In genomic region chr15:28811829-28812228, GRCh38 we compare ENCODE assay signal across 5 cellular contexts. TPM values are rescaled to one million over a fixed set of nuclear protein-coding genes. Genes with fewer than 3 reads are reported as not detected.
"Had no signal": no experiment of that assay in that cellular context is flagged by ENCODE, and none has a peak within 500 bp of the region (broad histone marks: within the 10 kb centered on the region; RNA-seq: fewer than 3 reads in every experiment).

No MANE protein-coding gene starts in this region.

RNA-seq across cellular contexts. Expression of gene GOLGA6L7, which starts 36.6 kb away (rescaled TPM):
- total RNA-seq: GM23338, H1, H9, HT-29 had no signal
- polyA plus RNA-seq: H1, IgD-negative memory B cell had no signal
